In genomic region chr20:48682529-48683385, GRCh38 we compare ENCODE assay signal across 8 cellular contexts.
DNase-seq lines count a peak whose midpoint lies in the region; ATAC-seq and TF ChIP-seq lines count a peak whose summit lies in the region.

No MANE protein-coding gene starts in this region.

- H3K36me3 ChIP-seq in BJ (ENCODE audit: control insufficient read depth, insufficient read depth, low read length) (no peaks in the 10 kb centered on the region), cardiac muscle cell (no peaks in the 10 kb centered on the region), prostate gland (no peaks in the 10 kb centered on the region)

- H3K4me1 ChIP-seq in cardiac muscle cell (ENCODE audit: low read depth) (peaks cover 35% of the 10 kb centered on the region), prostate gland (replicated peaks) (peaks cover 28% of the 10 kb centered on the region)

- H3K9me3 ChIP-seq in cardiac muscle cell (ENCODE audit: low read depth) (no peaks in the 10 kb centered on the region), prostate gland (no peaks in the 10 kb centered on the region)

- H3K27ac ChIP-seq in cardiac muscle cell, result peak overlapping the region; percentile 95
- peak overlapping the region; percentile 33 to 50 for H3K27ac ChIP-seq in prostate gland

- peaks cover 13% of the 10 kb centered on the region for H3K4me1 Mint-ChIP-seq in activated CD8-positive, alpha-beta T cell treated with anti-CD3 and anti-CD28 coated beads for 36 hours (ENCODE audit: low read depth)

- TF ChIP-seq POLR2A in prostate gland (IDR thresholded peaks at IDR 0.05), result no peak

- POLR2A ChIA-PET in BJ (lab: Charles Lee), result no interaction called here
- POLR2A ChIA-PET in activated CD8-positive, alpha-beta T cell treated with anti-CD3 and anti-CD28 coated beads for 36 hours (lab: Charles Lee), result interaction anchor here (0.8 to 1.5 kb wide), 4 partner anchors 10 to 180 kb away, joined by 3 read pairs; no protein-coding TSS in a partner anchor

- no peaks in the 10 kb centered on the region for H3K27me3 ChIP-seq in BJ (ENCODE audit: control insufficient read depth, insufficient read depth, low read length)
- H3K27me3 ChIP-seq in cardiac muscle cell, result no peaks in the 10 kb centered on the region
- no peaks in the 10 kb centered on the region for H3K27me3 ChIP-seq in prostate gland (replicated peaks; ENCODE audit: insufficient read depth)

- WGBS in prostate gland, result 20% methylated on average over 17 of the region's 18 CpGs

- H3K4me3 ChIP-seq in BJ (ENCODE audit: low read depth, low read length) (no peak overlapping the region), cardiac muscle cell (peak overlapping the region; percentile 9), prostate gland (no peak overlapping the region)

- CTCF ChIA-PET in BJ (lab: Yijun Ruan, JAX), result interaction anchor here (0.7 to 3.8 kb wide), 5 partner anchors 13 to 226 kb away, joined by 3 to 16 read pairs (median 3); no protein-coding TSS in a partner anchor
- CTCF ChIA-PET in activated CD8-positive, alpha-beta T cell treated with anti-CD3 and anti-CD28 coated beads for 36 hours (lab: Charles Lee), result interaction anchor here (1.6 kb wide), 1 partner anchor 12 kb away, joined by 3 read pairs; no protein-coding TSS in a partner anchor

- intact Hi-C loops in activated CD8-positive, alpha-beta T cell treated with anti-CD3 and anti-CD28 coated beads for 36 hours (cut with micrococcal nuclease), result no loop called here
- intact Hi-C loops in prostate gland (cut with DNase I), result no loop called here

- DNase-seq in BJ (ENCODE audit: low read depth), result peak; percentile 87
- peak; percentile 95 to 99 (median 96) for DNase-seq in NCI-H1417 (lab: John Stamatoyannopoulos, UW)
- DNase-seq in activated CD8-positive, alpha-beta T cell treated with anti-CD3 and anti-CD28 coated beads for 36 hours, result no peak
- peak; percentile 98 to 99 for DNase-seq in cardiac muscle cell (ENCODE audit: low read depth in 1 of 2, low spot score in 1 of 2)
- peak; percentile 80 for DNase-seq in prostate gland (ENCODE audit: low spot score)
- no peak for DNase-seq in GM19240 (ENCODE audit: insufficient read length, low spot score)
- no peak for DNase-seq in DMS53 treated with DMSO at 0.1 percent for 48 hours (lab: John Stamatoyannopoulos, UW; ENCODE audit: unreplicated experiment)

- H3K27ac Mint-ChIP-seq in activated CD8-positive, alpha-beta T cell treated with anti-CD3 and anti-CD28 coated beads for 36 hours, result peak overlapping the region; percentile 36

- ATAC-seq in activated CD8-positive, alpha-beta T cell treated with anti-CD3 and anti-CD28 coated beads for 36 hours, result no peak
- no peak for ATAC-seq in HG03457 (IDR thresholded peaks at IDR 0.05; ENCODE audit: unreplicated experiment)

- no peak for TF ChIP-seq CTCF in BJ (IDR thresholded peaks at IDR 0.05; ENCODE audit: insufficient read depth, low read depth, low read length)
- no peak for TF ChIP-seq CTCF in activated CD8-positive, alpha-beta T cell treated with anti-CD3 and anti-CD28 coated beads for 36 hours (IDR thresholded peaks at IDR 0.05)
- no peak for TF ChIP-seq CTCF in cardiac muscle cell (IDR thresholded peaks at IDR 0.05; ENCODE audit: low read depth, low read length)
- no peak for TF ChIP-seq CTCF in prostate gland (IDR thresholded peaks at IDR 0.05)

- H3K4me3 Mint-ChIP-seq in activated CD8-positive, alpha-beta T cell treated with anti-CD3 and anti-CD28 coated beads for 36 hours, result no peak overlapping the region

- no peaks in the 10 kb centered on the region for H3K27me3 Mint-ChIP-seq in activated CD8-positive, alpha-beta T cell treated with anti-CD3 and anti-CD28 coated beads for 36 hours

- H3K36me3 Mint-ChIP-seq in activated CD8-positive, alpha-beta T cell treated with anti-CD3 and anti-CD28 coated beads for 36 hours (ENCODE audit: low read depth), result peaks cover 19% of the 10 kb centered on the region

- H3K9me3 Mint-ChIP-seq in activated CD8-positive, alpha-beta T cell treated with anti-CD3 and anti-CD28 coated beads for 36 hours, result no peaks in the 10 kb centered on the region

Comparison
In these comparisons a context has a peak if more than half of its experiments do, and no peak if none do; other contexts are left out.
1. DNase-seq: peak in BJ (single experiment), NCI-H1417 (3 of 3), cardiac muscle cell (2 of 2) and prostate gland (single experiment); none in activated CD8-positive, alpha-beta T cell treated with anti-CD3 and anti-CD28 coated beads for 36 hours (single experiment), GM19240 (single experiment) and DMS53 treated with DMSO at 0.1 percent for 48 hours (single experiment).